Comparison of ENCODE assay signal across 1 cellular context in genomic region chr9:137428841-137429545, GRCh38.
TF ChIP-seq lines count a peak whose summit lies in the region.

No MANE protein-coding gene starts in this region.

TF ChIP-seq in H1, 55 proteins besides CTCF, POLR2A, EP300 and RAD21:
- TF ChIP-seq NANOG (IDR thresholded peaks at IDR 0.05; ENCODE audit: insufficient read depth, low read depth, low read length, poor library complexity, severe bottlenecking) (no peak), EZH2 (IDR thresholded peaks at IDR 0.05; ENCODE audit: low read depth, low read length, severe bottlenecking) (no peak), FOSL1 (IDR thresholded peaks at IDR 0.05; ENCODE audit: insufficient read depth, low read depth, low read length) (no peak), TEAD4 (IDR thresholded peaks at IDR 0.05; ENCODE audit: low read depth, low read length) (no peak), SP2 (IDR thresholded peaks at IDR 0.05; ENCODE audit: low read length) (no peak), JUN (IDR thresholded peaks at IDR 0.05; ENCODE audit: low read depth, low read length) (no peak), SIRT6 (IDR thresholded peaks at IDR 0.05; ENCODE audit: low read length) (no peak), ATF3 (IDR thresholded peaks at IDR 0.05; ENCODE audit: insufficient read depth, low read depth, low read length) (no peak)
